Comparison of ENCODE assay signal across 9 cellular contexts in the genomic region with DNA sequence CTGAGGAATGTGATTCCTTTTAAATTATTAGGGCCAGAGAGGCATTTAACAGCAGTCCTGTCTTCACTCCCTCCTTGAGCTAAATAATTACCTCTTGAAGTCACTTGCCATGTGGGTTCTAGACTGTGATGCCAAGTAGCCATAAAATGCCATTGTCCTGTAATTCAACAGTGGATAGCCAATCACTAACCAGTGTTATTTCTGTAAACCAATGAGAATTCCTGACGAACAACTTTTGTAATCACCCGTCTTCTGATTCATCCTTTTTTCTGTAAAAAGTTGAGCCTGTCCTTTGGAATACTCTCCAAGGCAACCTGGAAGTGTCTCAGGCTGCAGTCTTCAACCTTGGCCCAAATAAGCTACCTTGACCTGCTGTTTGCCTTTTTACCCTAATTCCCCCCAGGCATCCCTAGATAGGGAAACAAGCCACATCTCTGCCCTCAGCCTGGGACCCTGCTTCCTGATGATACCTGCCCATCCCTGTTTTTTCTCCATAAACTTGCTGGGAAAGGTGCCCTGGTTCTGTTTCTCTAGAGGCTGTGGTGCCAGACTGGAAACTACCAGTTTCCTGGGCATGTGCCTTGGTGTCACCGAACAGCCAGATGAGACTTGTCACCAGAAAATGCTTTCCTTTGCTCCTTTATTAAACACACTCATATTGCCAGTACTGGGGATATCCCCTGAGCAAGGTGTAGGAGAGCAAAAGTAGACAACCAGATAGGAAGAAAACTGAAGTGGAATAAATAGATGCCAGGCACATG. TPM values are rescaled to one million over a fixed set of nuclear protein-coding genes. Genes with fewer than 3 reads are reported as not detected.
DNase-seq lines count a peak whose midpoint lies in the region; ATAC-seq and TF ChIP-seq lines count a peak whose summit lies in the region.
"Had no signal": no experiment of that assay in that cellular context is flagged by ENCODE, and none has a peak within 500 bp of the region (broad histone marks: within the 10 kb centered on the region; RNA-seq: fewer than 3 reads in every experiment).

No MANE protein-coding gene starts in this region.

- no peak for ATAC-seq in HG03039 (IDR thresholded peaks at IDR 0.05; ENCODE audit: unreplicated experiment)

- H3K9me3 Mint-ChIP-seq in CD4-positive, alpha-beta memory T cell: no peaks in the 10 kb centered on the region
- H3K9me3 Mint-ChIP-seq in brain: peaks cover 0 to 4% (median 2%) of the 10 kb centered on the region in 5 experiments

- peaks cover 21% of the 10 kb centered on the region for H3K79me2 ChIP-seq in neural cell (replicated peaks; ENCODE audit: insufficient read depth, low read length)
- H3K79me2 ChIP-seq in Karpas-422 (ENCODE audit: low read length): no peaks in the 10 kb centered on the region

- no peaks in the 10 kb centered on the region for H3K27me3 Mint-ChIP-seq in CD4-positive, alpha-beta memory T cell
- no peaks in the 10 kb centered on the region for H3K27me3 Mint-ChIP-seq in brain

- no peaks in the 10 kb centered on the region for H3K9me3 ChIP-seq in CD4-positive, alpha-beta memory T cell (ENCODE audit: control insufficient read depth in 1 of 2, low read length in 2 of 2)
- H3K9me3 ChIP-seq in HUES64 (ENCODE audit: insufficient read depth, low read depth, low read length): no peaks in the 10 kb centered on the region
- H3K9me3 ChIP-seq in neural cell (ENCODE audit: low read length): no peaks in the 10 kb centered on the region
- H3K9me3 ChIP-seq in stomach: no peaks in the 10 kb centered on the region
- H3K9me3 ChIP-seq in Karpas-422 (ENCODE audit: low read length): no peaks in the 10 kb centered on the region

- H3K4me3 Mint-ChIP-seq in CD4-positive, alpha-beta memory T cell: peak overlapping the region in 1 of 8 donors; percentile 32
- no peak overlapping the region for H3K4me3 Mint-ChIP-seq in brain

- H3F3A ChIP-seq in neural cell (ENCODE audit: insufficient read depth, low read length, poor library complexity, severe bottlenecking): no peaks in the 10 kb centered on the region

- no peak for TF ChIP-seq RAD21 in neural cell (conservative IDR thresholded peaks at IDR 0.05)

- 90% methylated on average over 3 of the region's 3 CpGs for WGBS in HUES64
- 77 to 90% (median 83%) methylated on average over 3 of the region's 3 CpGs for WGBS in stomach, 5 donors

- H3K4me3 ChIP-seq in CD4-positive, alpha-beta memory T cell (ENCODE audit: low read length in 2 of 2): no peak overlapping the region
- H3K4me3 ChIP-seq in HUES64 (ENCODE audit: low read length) (no peak overlapping the region), neural cell (ENCODE audit: low read length) (no peak overlapping the region), stomach (no peak overlapping the region), Karpas-422 (ENCODE audit: low read length) (no peak overlapping the region)

- H4K20me1 ChIP-seq in neural cell (ENCODE audit: insufficient read depth) (peaks cover 10% of the 10 kb centered on the region), Karpas-422 (ENCODE audit: insufficient read depth, low read depth, low read length) (peaks cover 10% of the 10 kb centered on the region; the same call in 1 of the 2 replicates)

- no peak for DNase-seq in CD4-positive, alpha-beta memory T cell
- DNase-seq in stomach (no peak), Karpas-422 (no peak)
- DNase-seq: amygdala, NCI-H1436 treated with DMSO at 0.1 percent for 48 hours had no signal

- no peak for TF ChIP-seq POLR2A in stomach (IDR thresholded peaks at IDR 0.05)

- H2AFZ ChIP-seq in neural cell (ENCODE audit: low read depth, low read length) (no peak overlapping the region), Karpas-422 (ENCODE audit: low read length) (no peak overlapping the region)

- no peaks in the 10 kb centered on the region for H3K27me3 ChIP-seq in CD4-positive, alpha-beta memory T cell (ENCODE audit: insufficient read depth, low read length)
- H3K27me3 ChIP-seq in HUES64 (ENCODE audit: insufficient read depth, low read length): no peaks in the 10 kb centered on the region
- H3K27me3 ChIP-seq in neural cell (ENCODE audit: insufficient read depth, low read depth, low read length): no peaks in the 10 kb centered on the region
- no peaks in the 10 kb centered on the region for H3K27me3 ChIP-seq in stomach
- H3K27me3 ChIP-seq in Karpas-422 (ENCODE audit: low read length): no peaks in the 10 kb centered on the region

- TF ChIP-seq EP300 in neural cell (conservative IDR thresholded peaks at IDR 0.05; ENCODE audit: poor library complexity, severe bottlenecking): no peak
- TF ChIP-seq EP300 in stomach (IDR thresholded peaks at IDR 0.05): no peak

- TF ChIP-seq CTCF in brain (conservative IDR thresholded peaks at IDR 0.05): no peak
- no peak for TF ChIP-seq CTCF in neural cell (IDR thresholded peaks at IDR 0.05; ENCODE audit: poor library complexity, severe bottlenecking)
- no peak for TF ChIP-seq CTCF in stomach (IDR thresholded peaks at IDR 0.05)

- H3K36me3 Mint-ChIP-seq in CD4-positive, alpha-beta memory T cell: peaks cover 49 to 74% of the 10 kb centered on the region in 2 donors
- H3K36me3 Mint-ChIP-seq in brain: peaks cover 97% of the 10 kb centered on the region

- intact Hi-C loops in CD4-positive, alpha-beta memory T cell (cut with micrococcal nuclease): no loop called here
- intact Hi-C loops in stomach (cut with DNase I; ENCODE audit: low total_unique reads): no loop called here

- POLR2A ChIA-PET in CD4-positive, alpha-beta memory T cell (lab: Charles Lee; ENCODE audit: partially characterized antibody): interaction anchor here (1.0 to 8.9 kb wide), 3 partner anchors 8 to 89 kb away, joined by 3 to 148 read pairs (median 7); a partner anchor contains a TSS

- H3K9me2 ChIP-seq in neural cell (ENCODE audit: insufficient read depth, low read length) (no peaks in the 10 kb centered on the region), Karpas-422 (replicated peaks; ENCODE audit: insufficient read depth, low read length) (no peaks in the 10 kb centered on the region)

- H3K9ac ChIP-seq in HUES64 (ENCODE audit: low read depth, low read length): no peak overlapping the region
- no peak overlapping the region for H3K9ac ChIP-seq in neural cell (ENCODE audit: low read length)
- no peak overlapping the region for H3K9ac ChIP-seq in Karpas-422 (ENCODE audit: low read length)

- peak overlapping the region; percentile 25 to 86 (median 72) for H3K27ac Mint-ChIP-seq in CD4-positive, alpha-beta memory T cell
- H3K27ac Mint-ChIP-seq in brain: peak overlapping the region in 4 of 5 experiments; percentile 11 to 68 (median 48)

- peak overlapping the region; percentile 5 for H3K27ac ChIP-seq in CD4-positive, alpha-beta memory T cell (ENCODE audit: low read depth, low read length)
- peak overlapping the region; percentile 5; the same call in 1 of the 2 replicates for H3K27ac ChIP-seq in HUES64 (ENCODE audit: low read depth, low read length)
- no peak overlapping the region for H3K27ac ChIP-seq in neural cell (ENCODE audit: low read length)
- peak overlapping the region in 2 of 5 donors; percentile 12 to 68 for H3K27ac ChIP-seq in stomach
- no peak overlapping the region for H3K27ac ChIP-seq in Karpas-422 (ENCODE audit: low read length)

- CTCF ChIA-PET in CD4-positive, alpha-beta memory T cell (lab: Charles Lee; ENCODE audit: partially characterized antibody): interaction anchor here (0.7 to 1.6 kb wide), 7 partner anchors 12 to 238 kb away, joined by 3 to 5 read pairs (median 3); a partner anchor contains a TSS

- peaks cover 31 to 60% (median 41%) of the 10 kb centered on the region in 4 donors for H3K4me1 Mint-ChIP-seq in CD4-positive, alpha-beta memory T cell
- peaks cover 44% of the 10 kb centered on the region for H3K4me1 Mint-ChIP-seq in brain

- no peak overlapping the region for H3K4me2 ChIP-seq in neural cell (ENCODE audit: low read length)
- no peak overlapping the region for H3K4me2 ChIP-seq in Karpas-422 (ENCODE audit: low read depth, low read length, poor library complexity, severe bottlenecking)

- H3K36me3 ChIP-seq in CD4-positive, alpha-beta memory T cell (ENCODE audit: insufficient read depth, low read length): peaks cover 36% of the 10 kb centered on the region
- peaks cover 73% of the 10 kb centered on the region for H3K36me3 ChIP-seq in HUES64 (ENCODE audit: insufficient read depth, low read length)
- peaks cover 13% of the 10 kb centered on the region for H3K36me3 ChIP-seq in neural cell (ENCODE audit: insufficient read depth, low read length)
- peaks cover 42 to 85% (median 76%) of the 10 kb centered on the region in 4 donors for H3K36me3 ChIP-seq in stomach
- H3K36me3 ChIP-seq in Karpas-422 (ENCODE audit: insufficient read depth, low read length): peaks cover 12% of the 10 kb centered on the region; the same call in 1 of the 2 replicates

- peaks cover 48% of the 10 kb centered on the region for H3K4me1 ChIP-seq in CD4-positive, alpha-beta memory T cell (ENCODE audit: insufficient read depth, low read length)
- H3K4me1 ChIP-seq in HUES64 (ENCODE audit: insufficient read depth, low read length) (no peaks in the 10 kb centered on the region), stomach (peaks cover 37 to 73% (median 43%) of the 10 kb centered on the region in 4 donors), Karpas-422 (ENCODE audit: low read length) (no peaks in the 10 kb centered on the region)

RNA-seq across cellular contexts. Expression of a gene that starts 16.6 kb away (rescaled TPM):
- total RNA-seq in CD4-positive, alpha-beta memory T cell: 100 to 1,000 TPM; 337 to 350 TPM
- polyA plus RNA-seq in CD4-positive, alpha-beta memory T cell: 100 to 1,000 TPM; 293 to 328 TPM
- polyA plus RNA-seq in HUES64 (2013, experiment 1 of 2): 557 TPM
- 572 TPM for polyA plus RNA-seq in HUES64 (2013, experiment 2 of 2)
- polyA plus RNA-seq in brain (ENCODE audit: insufficient read depth, low read depth, low replicate concordance) (187 TPM), neural cell (393 and 508 TPM in 2 replicates), stomach (100 to 1,000 TPM; 130 to 179 (median 146) TPM)
- 360 and 404 TPM in 2 replicates for polyA minus RNA-seq in neural cell
- 100 to 1,000 TPM in 4 of 5 donors, 10 to 100 TPM in 1; 77.2 to 250 (median 145) TPM for total RNA-seq in stomach
- 216 and 248 TPM in 2 replicates for total RNA-seq in Karpas-422 (2014; rRNA removed; shearing (Covaris generic); ENCODE audit: low replicate concordance)

Comparison
In these comparisons a context has a peak if more than half of its experiments do, and no peak if none do; other contexts are left out.
1. H3K27ac ChIP-seq: peak in CD4-positive, alpha-beta memory T cell (single experiment) and HUES64 (single experiment); none in neural cell (single experiment) and Karpas-422 (single experiment).